Comparison of ENCODE assay signal across 8 cellular contexts in the genomic region with DNA sequence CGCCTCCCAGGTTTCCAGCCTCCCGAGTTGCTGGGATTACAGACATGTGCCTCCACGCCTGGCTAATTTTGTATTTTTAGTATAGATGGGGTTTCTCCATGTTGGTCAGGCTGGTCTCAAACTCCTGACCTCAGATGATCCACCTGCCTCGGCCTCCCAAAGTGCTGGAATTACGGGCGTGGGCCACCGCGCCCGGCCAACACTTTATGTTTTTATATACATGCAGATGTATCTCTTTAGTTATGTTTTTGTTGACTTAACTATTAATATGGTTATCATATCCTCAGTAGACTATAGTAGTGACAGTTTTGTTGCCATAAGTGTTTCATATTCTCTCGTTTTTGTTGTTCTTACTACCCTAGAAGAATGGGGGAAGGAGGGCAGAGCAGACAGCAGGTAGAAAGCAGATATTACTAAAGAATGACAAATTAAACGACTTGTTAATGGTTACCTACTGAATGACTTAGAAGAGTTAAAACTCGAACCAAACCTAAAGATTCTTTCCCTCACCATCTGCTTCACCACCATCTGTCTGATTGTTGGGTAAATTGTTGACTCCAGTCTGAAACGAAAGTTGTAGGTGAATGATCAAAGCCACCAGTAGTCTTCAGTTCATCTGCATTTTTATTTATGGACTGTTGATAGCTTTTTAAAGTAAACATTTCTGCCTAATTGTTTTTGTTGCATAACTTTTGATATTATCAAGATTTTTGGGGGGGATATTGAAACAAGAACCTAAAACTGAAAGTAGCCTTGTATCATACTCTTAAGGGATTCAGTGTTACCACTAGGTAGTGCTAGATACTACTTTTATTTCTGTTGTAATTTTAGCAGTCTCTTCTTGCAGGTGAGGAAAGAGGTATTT.
DNase-seq lines count a peak whose midpoint lies in the region; ATAC-seq and TF ChIP-seq lines count a peak whose summit lies in the region.

No MANE protein-coding gene starts in this region.

- ATAC-seq in GM21381 (IDR thresholded peaks at IDR 0.05; ENCODE audit: unreplicated experiment) (peak; percentile 67), left lobe of liver (peak; percentile 76), HG03095 (IDR thresholded peaks at IDR 0.05; ENCODE audit: unreplicated experiment) (no peak), GM21786 (IDR thresholded peaks at IDR 0.05; ENCODE audit: unreplicated experiment) (no peak)

- DNase-seq in D341Med (ENCODE audit: low spot score) (peak; percentile 25), NCI-H1694 treated with DMSO at 0.1 percent for 48 hours (lab: John Stamatoyannopoulos, UW) (peak; percentile 48), ascending aorta (ENCODE audit: low spot score in 2 of 2) (no peak), left lobe of liver (ENCODE audit: low spot score) (no peak)
- DNase-seq in effector CD8-positive, alpha-beta T cell (lab: John Stamatoyannopoulos, UW): no peak

- H3K27me3 ChIP-seq in ascending aorta: no peaks in the 10 kb centered on the region

- H3K9me3 ChIP-seq in ascending aorta: no peaks in the 10 kb centered on the region

- peak overlapping the region in 1 of 2 donors; percentile 13 for H3K4me3 ChIP-seq in ascending aorta

- H3K36me3 ChIP-seq in ascending aorta: peaks cover 7 to 34% of the 10 kb centered on the region in 2 donors

- TF ChIP-seq CTCF in ascending aorta (IDR thresholded peaks at IDR 0.05): peak; percentile 25 to 59 (median 54)

- intact Hi-C loops in ascending aorta (cut with DNase I): loop anchor here (1.0 to 10.0 kb wide), 3 partner anchors 162 to 336 kb away; partner anchors contain the start of genes ATP1B3 and RNF7

- H3K4me1 ChIP-seq in ascending aorta: no peaks in the 10 kb centered on the region

- H3K27ac ChIP-seq in ascending aorta: no peak overlapping the region

Comparison
In these comparisons a context has a peak if more than half of its experiments do, and no peak if none do; other contexts are left out.
1. DNase-seq: peak in D341Med (single experiment) and NCI-H1694 treated with DMSO at 0.1 percent for 48 hours (single experiment); none in ascending aorta (0 of 2), left lobe of liver (single experiment) and effector CD8-positive, alpha-beta T cell (single experiment).
2. ATAC-seq: peak in GM21381 (single experiment) and left lobe of liver (single experiment); none in HG03095 (single experiment) and GM21786 (single experiment).